ENCODE assay signal across 19 cellular contexts in genomic region chr19:2250765-2251576, GRCh38. TPM values are rescaled to one million over a fixed set of nuclear protein-coding genes. Genes with fewer than 3 reads are reported as not detected.
DNase-seq lines count a peak whose midpoint lies in the region; ATAC-seq and TF ChIP-seq lines count a peak whose summit lies in the region.
"Had no signal": no experiment of that assay in that cellular context is flagged by ENCODE, and none has a peak within 500 bp of the region (broad histone marks: within the 10 kb centered on the region; RNA-seq: fewer than 3 reads in every experiment).

No MANE protein-coding gene starts in this region.

- ATAC-seq in activated naive CD4-positive, alpha-beta T cell treated with anti-CD3 and anti-CD28 coated beads, Interleukin-2, amount 50 U/mL, for 72 hours, result peak; percentile 7
- ATAC-seq in RWPE2 (ENCODE audit: low read depth), result no peak; the same call in 2 of the 3 replicates
- peak; percentile 2 for ATAC-seq in stimulated activated naive CD8-positive, alpha-beta T cell treated with anti-CD3 and anti-CD28 coated beads, Interleukin-15, Interleukin-2, amounts not matched to agents 100 U/mL and 50 U/mL, for 24 hours
- ATAC-seq in GM18502 (IDR thresholded peaks at IDR 0.05; ENCODE audit: poor library complexity, unreplicated experiment), result no peak
- no peak for ATAC-seq in HG02763 (IDR thresholded peaks at IDR 0.05; ENCODE audit: unreplicated experiment)

- H3K27ac ChIP-seq in RWPE2 (ENCODE audit: poor library complexity, severe bottlenecking), result no peak overlapping the region
- H3K27ac ChIP-seq in iPS DF 6.9 (ENCODE audit: low read length), result no peak overlapping the region

- peaks cover under 1 to 2% of the 10 kb centered on the region in 2 donors for H3K36me3 Mint-ChIP-seq in activated naive CD4-positive, alpha-beta T cell treated with anti-CD3 and anti-CD28 coated beads, Interleukin-2, amount 50 U/mL, for 72 hours

- no peak for TF ChIP-seq CTCF in RWPE2 (IDR thresholded peaks at IDR 0.05; ENCODE audit: poor library complexity, severe bottlenecking)

- H3K9me3 Mint-ChIP-seq in activated naive CD4-positive, alpha-beta T cell treated with anti-CD3 and anti-CD28 coated beads, Interleukin-2, amount 50 U/mL, for 72 hours, result no peaks in the 10 kb centered on the region
- H3K9me3 Mint-ChIP-seq: activated naive CD4-positive, alpha-beta T cell treated with anti-CD3 and anti-CD28 coated beads, Interleukin-2, amount 10 ng/mL, durations not matched to agents 7 days and 5 days; T-cell had no signal

- H3K27ac Mint-ChIP-seq in activated naive CD4-positive, alpha-beta T cell treated with anti-CD3 and anti-CD28 coated beads, Interleukin-2, amount 50 U/mL, for 72 hours, result no peak overlapping the region
- H3K27ac Mint-ChIP-seq: activated naive CD4-positive, alpha-beta T cell treated with anti-CD3 and anti-CD28 coated beads, Interleukin-2, amount 10 ng/mL, durations not matched to agents 7 days and 5 days; T-cell had no signal

- no peak for DNase-seq in activated naive CD4-positive, alpha-beta T cell treated with anti-CD3 and anti-CD28 coated beads, Interleukin-2, amount 50 U/mL, for 72 hours (ENCODE audit: low spot score in 2 of 2)
- no peak for DNase-seq in activated naive CD4-positive, alpha-beta T cell treated with Interleukin-2 at 50 U/mL for 16 hours
- DNase-seq in RWPE2 (ENCODE audit: low spot score) (peak; percentile 54), iPS DF 6.9 (ENCODE audit: low read depth, low spot score) (no peak), ecto neural progenitor cell (ENCODE audit: low spot score) (no peak)
- no peak for DNase-seq in stimulated activated naive CD8-positive, alpha-beta T cell treated with anti-CD3 and anti-CD28 coated beads, Interleukin-15, Interleukin-2, amounts not matched to agents 100 U/mL and 50 U/mL, for 24 hours
- DNase-seq: activated naive CD4-positive, alpha-beta T cell treated with anti-CD3 and anti-CD28 coated beads, Interleukin-2, amount 10 ng/mL, durations not matched to agents 7 days and 5 days; Caco-2; NCI-H2029 treated with DMSO at 0.1 percent for 48 hours; NCI-H748 treated with DMSO at 0.1 percent for 48 hours; stimulated activated CD4-positive, alpha-beta T cell treated with anti-CD3 and anti-CD28 coated beads, Interleukin-1b, Interleukin-23, amount 100 ng/mL, for 48 hours; T-cell had no signal

- peaks cover 18% of the 10 kb centered on the region for H3K36me3 ChIP-seq in RWPE2 (ENCODE audit: low read depth)
- peaks cover 14% of the 10 kb centered on the region; the same call in 1 of the 2 replicates for H3K36me3 ChIP-seq in iPS DF 6.9 (ENCODE audit: control insufficient read depth, insufficient read depth, low read length)

- no CpG with 5 or more reads among the region's 102 CpGs for WGBS in iPS DF 6.9 (ENCODE audit: insufficient coverage, insufficient read length)

- H3K4me3 ChIP-seq in RWPE2 (ENCODE audit: severe bottlenecking) (no peak overlapping the region), iPS DF 6.9 (ENCODE audit: low read length) (peak overlapping the region; percentile 1; the same call in 1 of the 2 replicates)
- H3K4me3 ChIP-seq: cardiac muscle cell had no signal

- H3K4me1 ChIP-seq in RWPE2 (ENCODE audit: insufficient read depth, poor library complexity, severe bottlenecking), result no peaks in the 10 kb centered on the region
- peaks cover 11% of the 10 kb centered on the region for H3K4me1 ChIP-seq in iPS DF 6.9 (ENCODE audit: control insufficient read depth, insufficient read depth, low read length)
- H3K4me1 ChIP-seq: Caco-2 had no signal

- H3K9me3 ChIP-seq in RWPE2 (ENCODE audit: severe bottlenecking) (no peaks in the 10 kb centered on the region), iPS DF 6.9 (ENCODE audit: control insufficient read depth, insufficient read depth, low read length) (no peaks in the 10 kb centered on the region)
- H3K9me3 ChIP-seq: Caco-2 had no signal

- peaks cover 43% of the 10 kb centered on the region for H3K27me3 ChIP-seq in RWPE2 (ENCODE audit: insufficient read depth, poor library complexity, severe bottlenecking)
- peaks cover 29% of the 10 kb centered on the region; the same call in 1 of the 2 replicates for H3K27me3 ChIP-seq in iPS DF 6.9 (ENCODE audit: control insufficient read depth, insufficient read depth, low read length)

RNA-seq across cellular contexts. Expression of gene AMH, which starts 1.8 kb away (rescaled TPM):
- total RNA-seq in activated naive CD4-positive, alpha-beta T cell treated with anti-CD3 and anti-CD28 coated beads, Interleukin-2, amount 50 U/mL, for 72 hours, result 1 to 10 TPM; 1.9 to 2.9 TPM
- total RNA-seq: kidney epithelial cell had no signal

RNA-seq across cellular contexts. Expression of gene JSRP1, which starts 5.2 kb away (rescaled TPM):
- under 1 TPM; 0.39 to 0.56 TPM for total RNA-seq in activated naive CD4-positive, alpha-beta T cell treated with anti-CD3 and anti-CD28 coated beads, Interleukin-2, amount 50 U/mL, for 72 hours
- total RNA-seq: Caco-2, M059J, renal cortical epithelial cell, RPMI7951 had no signal

RNA-seq across cellular contexts. Expression of gene SF3A2, which starts 14.3 kb away (rescaled TPM):
- total RNA-seq in activated naive CD4-positive, alpha-beta T cell treated with anti-CD3 and anti-CD28 coated beads, Interleukin-2, amount 50 U/mL, for 72 hours, result 100 to 1,000 TPM; 145 to 154 TPM

RNA-seq across cellular contexts. Expression of gene PLEKHJ1, which starts 14.8 kb away (rescaled TPM):
- 10 to 100 TPM; 41.9 to 69.9 TPM for total RNA-seq in activated naive CD4-positive, alpha-beta T cell treated with anti-CD3 and anti-CD28 coated beads, Interleukin-2, amount 50 U/mL, for 72 hours

RNA-seq across cellular contexts. Expression of gene PEAK3, which starts 31.0 kb away (rescaled TPM):
- total RNA-seq in activated naive CD4-positive, alpha-beta T cell treated with anti-CD3 and anti-CD28 coated beads, Interleukin-2, amount 50 U/mL, for 72 hours, result not detected
- total RNA-seq: Caco-2, kidney epithelial cell, M059J had no signal

Comparison
In these comparisons a context has a peak if more than half of its experiments do, and no peak if none do; other contexts are left out.
1. ATAC-seq: peak in activated naive CD4-positive, alpha-beta T cell treated with anti-CD3 and anti-CD28 coated beads, Interleukin-2, amount 50 U/mL, for 72 hours (2 of 2) and stimulated activated naive CD8-positive, alpha-beta T cell treated with anti-CD3 and anti-CD28 coated beads, Interleukin-15, Interleukin-2, amounts not matched to agents 100 U/mL and 50 U/mL, for 24 hours (single experiment); none in RWPE2 (single experiment), GM18502 (single experiment) and HG02763 (single experiment).